ENCODE assay signal across 8 cellular contexts in the genomic region with DNA sequence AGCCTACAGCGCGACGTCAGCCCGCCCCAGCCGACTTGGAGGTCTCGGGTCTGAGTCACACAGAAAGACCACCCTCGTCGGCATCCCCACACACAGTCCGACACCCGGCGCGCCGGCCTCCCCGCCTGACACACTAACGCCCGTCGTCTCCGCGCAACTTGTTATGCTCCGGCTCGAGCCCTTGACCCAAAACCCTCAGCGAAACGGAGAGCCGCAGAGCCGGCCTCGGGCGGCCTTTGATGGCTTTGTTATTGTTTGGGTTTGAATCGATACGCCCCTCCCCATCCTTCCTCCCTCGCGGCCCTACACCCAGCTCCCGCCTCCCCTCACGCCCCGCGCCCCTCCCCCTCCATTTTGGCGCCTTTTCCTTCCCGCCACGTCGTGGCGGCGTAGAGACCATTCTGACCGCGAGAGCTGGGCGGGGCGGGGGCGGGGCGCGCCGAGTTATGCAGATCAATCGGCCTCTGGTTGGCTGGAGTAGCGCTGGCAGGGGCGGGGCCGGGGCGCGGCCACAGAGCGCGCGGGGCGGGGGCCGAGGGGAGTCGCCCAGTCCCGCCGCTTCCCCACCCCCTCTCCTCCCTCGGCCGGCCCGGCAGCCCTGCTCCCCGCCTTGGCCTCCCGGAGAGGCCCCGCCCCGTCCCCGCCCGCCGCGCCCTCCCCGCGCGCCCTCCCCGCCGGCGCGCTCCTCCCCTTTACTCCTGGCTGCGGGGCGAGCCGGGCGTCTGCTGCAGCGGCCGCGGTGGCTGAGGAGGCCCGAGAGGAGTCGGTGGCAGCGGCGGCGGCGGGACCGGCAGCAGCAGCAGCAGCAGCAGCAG. TPM values are rescaled to one million over a fixed set of nuclear protein-coding genes. Genes with fewer than 3 reads are reported as not detected.
A peak's percentile ranks its signal among the peaks of the same experiment; 100 is the strongest.
DNase-seq lines count a peak whose midpoint lies in the region; ATAC-seq and TF ChIP-seq lines count a peak whose summit lies in the region.

A gene (plus strand): TSS at position 695 of the 815 bp plus-strand sequence. CDS start 424 bp downstream, outside the sequence.

- H3K9me3 ChIP-seq in CD4-positive, alpha-beta T cell (ENCODE audit: control insufficient read depth, low read length), result no peaks in the 10 kb centered on the region

- peak within 1 kb of the TSS; percentile 95 for H3K4me3 Mint-ChIP-seq in CD4-positive, alpha-beta T cell

- peak within 1 kb of the TSS; percentile 95 for H3K27ac Mint-ChIP-seq in CD4-positive, alpha-beta T cell

- no peak for TF ChIP-seq CTCF in CD4-positive, alpha-beta T cell (IDR thresholded peaks at IDR 0.05)

- CTCF ChIA-PET in CD4-positive, alpha-beta T cell (lab: Charles Lee), result interaction anchor here (3.6 to 8.8 kb wide), 5 partner anchors 39 to 284 kb away, joined by 15 to 123 read pairs (median 116); a partner anchor contains a TSS

- H3K9me3 Mint-ChIP-seq in CD4-positive, alpha-beta T cell, result no peaks in the 10 kb centered on the region

- POLR2A ChIA-PET in CD4-positive, alpha-beta T cell (lab: Charles Lee), result interaction anchor here (0.6 to 8.3 kb wide), 9 partner anchors 8 to 284 kb away, joined by 4 to 164 read pairs (median 21); a partner anchor contains a TSS

- intact Hi-C loops in CD4-positive, alpha-beta T cell (cut with DNase I, micrococcal nuclease), result loop anchor here (1.0 to 5.0 kb wide), 4 partner anchors 67 to 282 kb away; a partner anchor contains a TSS

- peaks cover 43% of the 10 kb centered on the region for H3K4me1 Mint-ChIP-seq in CD4-positive, alpha-beta T cell (ENCODE audit: low read depth)

- peak; percentile 98 to 100 (median 100) for DNase-seq in CD4-positive, alpha-beta T cell
- peak; percentile 92 for DNase-seq in HS-27A (ENCODE audit: low read depth)
- DNase-seq in NK-92 treated with Interleukin-12 subunit alpha and Interleukin-12 subunit beta, amount 100 ng/mL, for 24 hours (lab: John Stamatoyannopoulos, UW), result peak; percentile 100
- DNase-seq in activated CD8-positive, alpha-beta memory T cell treated with anti-CD3 and anti-CD28 coated beads for 24 hours, result peak; percentile 99
- peak; percentile 98 for DNase-seq in effector CD4-positive, alpha-beta T cell
- peak; percentile 96 to 98 for DNase-seq in lung microvascular endothelial cell (ENCODE audit: low read depth in 2 of 2)
- DNase-seq in stimulated activated CD4-positive, alpha-beta T cell treated with anti-CD3 and anti-CD28 coated beads, TNF-alpha, amount 100 ng/mL, for 4 hours (ENCODE audit: low read depth in 3 of 3), result peak; percentile 99

- H3K36me3 Mint-ChIP-seq in CD4-positive, alpha-beta T cell (ENCODE audit: low read depth), result peaks cover 42% of the 10 kb centered on the region

- peak within 1 kb of the TSS; percentile 77 for H3K27ac ChIP-seq in CD4-positive, alpha-beta T cell (ENCODE audit: low read depth, low read length)

- H3K27me3 ChIP-seq in CD4-positive, alpha-beta T cell (ENCODE audit: control insufficient read depth, insufficient read depth, low read length), result no peaks in the 10 kb centered on the region

- no peaks in the 10 kb centered on the region for H3K27me3 Mint-ChIP-seq in CD4-positive, alpha-beta T cell

- ATAC-seq in CD4-positive, alpha-beta T cell (ENCODE audit: poor library complexity), result peak; percentile 77
- ATAC-seq in GM19455 (IDR thresholded peaks at IDR 0.05; ENCODE audit: unreplicated experiment), result peak; percentile 65

RNA-seq across cellular contexts. Expression of the gene that starts here (rescaled TPM):
- total RNA-seq in CD4-positive, alpha-beta T cell, result 100 to 1,000 TPM; 175 to 183 TPM
- 0.40 and 0.65 TPM in 2 replicates for total RNA-seq in lung microvascular endothelial cell

Comparison
In these comparisons a context has a peak if more than half of its experiments do, and no peak if none do; other contexts are left out.
1. Peak in every context shown above with its lines: DNase-seq, ATAC-seq and H3K27ac ChIP-seq.
2. RNA of the gene that starts here (total RNA-seq): 175 to 183 TPM in CD4-positive, alpha-beta T cell; 0.40 to 0.65 TPM in lung microvascular endothelial cell; every median in the first group is over 100 times any median in the second.
3. Peak in DNase-seq in lung microvascular endothelial cell; RNA of the gene not detected or under 1 TPM.